17 cellular contexts compared by ENCODE assay signal in genomic region chr5:133196441-133197085, GRCh38.
"Had no signal": no experiment of that assay in that cellular context is flagged by ENCODE, and none has a peak within 500 bp of the region (broad histone marks: within the 10 kb centered on the region; RNA-seq: fewer than 3 reads in every experiment).

No MANE protein-coding gene starts in this region.

- H3K4me2 ChIP-seq: hepatocyte had no signal

- H2AFZ ChIP-seq: hepatocyte had no signal

- H3K4me1 ChIP-seq: foreskin keratinocyte, prostate gland, right lobe of liver, transverse colon had no signal

- DNase-seq: cortex of kidney; dorsolateral prefrontal cortex; effector memory CD8-positive, alpha-beta T cell; erythroblast; foreskin keratinocyte; head of caudate nucleus; kidney glomerular epithelial cell; mammary epithelial cell; natural killer cell; nucleus accumbens; ovary; right lobe of liver; stimulated activated CD4-positive, alpha-beta T cell treated with anti-CD3 and anti-CD28 coated beads, Interleukin-4, amount 100 ng/mL, for 24 hours; transverse colon had no signal

- H3K79me2 ChIP-seq: hepatocyte had no signal

- ATAC-seq: effector memory CD8-positive, alpha-beta T cell; foreskin keratinocyte; natural killer cell; right lobe of liver; stimulated activated memory B cell treated with anti-CD40 and anti-IgM and Interleukin-4, amounts not matched to agents 10 μg/mL and 1 μg/mL and 100 μg/mL, for 72 hours had no signal

- H3K36me3 ChIP-seq: ovary, prostate gland, right lobe of liver, transverse colon had no signal

- H3K27ac ChIP-seq: foreskin keratinocyte, hepatocyte, ovary, prostate gland, right lobe of liver, transverse colon had no signal

- H3K9me3 ChIP-seq: ovary, prostate gland, right lobe of liver, transverse colon had no signal

- H3K27me3 ChIP-seq: dorsolateral prefrontal cortex, hepatocyte, ovary, right lobe of liver had no signal

- H3K4me3 ChIP-seq: dorsolateral prefrontal cortex, hepatocyte, ovary, prostate gland, right lobe of liver, transverse colon had no signal
